In the genomic region with DNA sequence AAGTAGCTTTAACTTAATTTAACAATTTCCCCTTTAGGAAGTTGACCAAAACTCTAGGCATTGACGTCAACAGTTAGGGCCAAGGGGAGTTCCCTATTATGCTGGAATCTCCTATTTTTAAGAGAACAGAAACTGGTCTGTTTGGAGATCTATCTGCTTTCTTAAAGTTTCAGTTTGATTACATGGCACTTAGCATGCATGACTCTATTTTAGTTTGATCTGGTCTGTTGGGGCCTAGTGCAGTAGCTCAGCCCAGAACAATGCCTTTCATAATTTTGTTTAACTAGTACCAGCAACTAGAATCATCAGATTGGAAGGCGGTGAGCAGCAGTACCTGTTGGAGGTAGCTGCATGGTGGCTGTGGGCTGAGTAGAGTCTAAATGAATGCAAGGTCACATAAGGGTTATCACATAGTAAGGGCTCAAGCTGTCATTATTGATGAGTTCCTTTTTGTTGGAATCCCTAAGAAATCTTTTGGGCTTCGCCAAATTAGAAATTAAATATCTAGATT, we compare ENCODE assay signal across 12 cellular contexts.
DNase-seq lines count a peak whose midpoint lies in the region; ATAC-seq and TF ChIP-seq lines count a peak whose summit lies in the region.
"Had no signal": no experiment of that assay in that cellular context is flagged by ENCODE, and none has a peak within 500 bp of the region (broad histone marks: within the 10 kb centered on the region; RNA-seq: fewer than 3 reads in every experiment).

No MANE protein-coding gene starts in this region.

- no peak for TF ChIP-seq CTCF in GM12865 (IDR thresholded peaks at IDR 0.05; ENCODE audit: insufficient read depth, low read depth, low read length, missing control alignments)

- H3K4me3 ChIP-seq in GM12865 (ENCODE audit: low read depth, low read length): no peak overlapping the region

- peak; percentile 35 for DNase-seq in GM12865 (ENCODE audit: low read depth)
- peak; percentile 85 for DNase-seq in foreskin melanocyte
- no peak for DNase-seq in amygdala (lab: John Stamatoyannopoulos, UW)
- DNase-seq in NCI-H2227 treated with DMSO at 0.1 percent for 48 hours (lab: John Stamatoyannopoulos, UW): no peak
- no peak for DNase-seq in SK-N-DZ (ENCODE audit: low spot score)
- no peak for DNase-seq in GOT3 (lab: John Stamatoyannopoulos, UW)
- DNase-seq: anterior cingulate cortex; HFFc6; NCI-H2081; stimulated activated CD4-positive, alpha-beta T cell treated with anti-CD3 and anti-CD28 coated beads, Interleukin-1b, Interleukin-23, amount 100 ng/mL, for 48 hours had no signal

- ATAC-seq in GM19455 (IDR thresholded peaks at IDR 0.05; ENCODE audit: unreplicated experiment) (peak; percentile 65), HG03097 (IDR thresholded peaks at IDR 0.05; ENCODE audit: low FRiP score, unreplicated experiment) (peak; percentile 81)

Comparison
In these comparisons a context has a peak if more than half of its experiments do, and no peak if none do; other contexts are left out.
1. DNase-seq: peak in GM12865 (single experiment) and foreskin melanocyte (single experiment); none in amygdala (0 of 56), NCI-H2227 treated with DMSO at 0.1 percent for 48 hours (single experiment), SK-N-DZ (single experiment) and GOT3 (single experiment).